8 cellular contexts compared by ENCODE assay signal in the genomic region with DNA sequence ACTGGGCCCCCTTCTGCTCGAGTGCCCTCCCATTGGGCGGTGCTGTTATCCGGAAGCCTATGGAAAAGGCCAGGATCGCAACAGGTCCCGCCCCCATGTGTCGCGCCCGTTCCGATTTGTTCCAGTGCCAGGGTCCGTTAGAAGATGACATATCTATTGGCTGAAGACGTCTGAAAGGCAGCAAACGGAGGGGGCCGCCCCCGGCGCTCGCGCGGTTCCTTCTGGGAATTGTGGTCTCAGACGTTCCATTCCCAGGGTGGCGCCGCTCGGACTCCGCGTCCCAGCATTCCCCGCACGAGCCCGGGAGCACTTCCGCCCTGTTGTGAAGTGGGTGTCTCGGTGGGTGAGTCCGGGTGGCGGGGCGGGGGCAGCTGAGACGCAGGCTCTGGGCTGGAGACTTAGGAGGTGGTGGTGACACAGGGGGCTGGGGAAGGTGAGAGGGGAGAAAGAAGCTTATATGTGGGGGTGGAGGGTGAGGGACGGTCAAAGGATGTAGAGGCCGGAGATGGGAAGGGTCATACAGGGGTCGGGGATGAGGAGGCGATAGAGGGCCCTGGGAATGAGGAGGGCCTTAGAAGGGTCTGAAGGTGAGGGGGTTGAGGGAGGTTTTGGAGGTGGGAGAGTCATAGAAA. TPM values are rescaled to one million over a fixed set of nuclear protein-coding genes. Genes with fewer than 3 reads are reported as not detected.
A peak's percentile ranks its signal among the peaks of the same experiment; 100 is the strongest.
DNase-seq lines count a peak whose midpoint lies in the region; ATAC-seq, FAIRE-seq and TF ChIP-seq lines count a peak whose summit lies in the region.

A gene (plus strand): TSS at position 297 of the 632 bp plus-strand sequence. CDS start 6,644 bp downstream, outside the sequence.

- peak within 1 kb of the TSS; percentile 79 for H3K27ac Mint-ChIP-seq in type B pancreatic cell

- peaks cover 3 to 65% (median 41%) of the 10 kb centered on the region in 9 donors for H3K4me1 ChIP-seq in heart right ventricle

- DNase-seq in GM12891 (ENCODE audit: insufficient read length, low spot score) (peak; percentile 65), NCI-H1436 treated with DMSO at 0.1 percent for 48 hours (lab: John Stamatoyannopoulos, UW) (peak; percentile 94), T follicular helper cell (ENCODE audit: low read depth) (peak; percentile 74), amniotic epithelial cell (ENCODE audit: low read depth) (peak; percentile 98), heart right ventricle (peak; percentile 98 to 99), pons (ENCODE audit: low spot score) (peak; percentile 98), type B pancreatic cell (ENCODE audit: extremely low spot score, unreplicated experiment) (peak; percentile 96)

- intact Hi-C loops in heart right ventricle (cut with DNase I): loop anchor here in 9 of 10 donors (2.0 to 10.0 kb wide), 11 partner anchors 102 to 348 kb away; no protein-coding TSS in a partner anchor

- peak; percentile 91 for FAIRE-seq in GM12891 (lab: Jason Lieb, UNC)

- peak within 1 kb of the TSS; percentile 87 for H3K4me3 Mint-ChIP-seq in type B pancreatic cell

- H3K36me3 ChIP-seq in heart right ventricle: no peaks in the 10 kb centered on the region

- peak within 1 kb of the TSS; percentile 59 to 92 (median 84) for H3K27ac ChIP-seq in heart right ventricle

- no peak for TF ChIP-seq CTCF in heart right ventricle (IDR thresholded peaks at IDR 0.05)
- TF ChIP-seq CTCF in type B pancreatic cell (conservative IDR thresholded peaks at IDR 0.05): no peak

- TF ChIP-seq POLR2A in GM12891 (IDR thresholded peaks at IDR 0.05; ENCODE audit: low read depth, low read length): no peak

- H3K4me3 ChIP-seq in heart right ventricle: peak within 1 kb of the TSS; percentile 19 to 77 (median 64)

- H3K9me3 ChIP-seq in heart right ventricle: no peaks in the 10 kb centered on the region

- peaks cover 3% of the 10 kb centered on the region for H3K36me3 Mint-ChIP-seq in type B pancreatic cell

- 0 to 1% methylated on average over 37 of the region's 37 CpGs for whole genome bisulfite sequencing in heart right ventricle, 2 donors

- H3K27me3 Mint-ChIP-seq in type B pancreatic cell: no peaks in the 10 kb centered on the region

- H3K4me1 Mint-ChIP-seq in type B pancreatic cell (ENCODE audit: unreplicated experiment): peaks cover 21% of the 10 kb centered on the region

- ATAC-seq in HG02840 (IDR thresholded peaks at IDR 0.05; ENCODE audit: low FRiP score, unreplicated experiment): peak; percentile 94
- ATAC-seq in heart right ventricle: peak; percentile 89 to 97 (median 94)

- no peaks in the 10 kb centered on the region for H3K27me3 ChIP-seq in heart right ventricle

- H3K9me3 Mint-ChIP-seq in type B pancreatic cell: no peaks in the 10 kb centered on the region

TF ChIP-seq in GM12891, 5 proteins besides CTCF, POLR2A, EP300 and RAD21:
- TF ChIP-seq TAF1 (IDR thresholded peaks at IDR 0.05; ENCODE audit: low read depth, low read length) (no peak), SPI1 (IDR thresholded peaks at IDR 0.05; ENCODE audit: low read depth, low read length) (peak; percentile 63), POU2F2 (IDR thresholded peaks at IDR 0.05; ENCODE audit: low read depth, low read length) (no peak), POLR2AphosphoS5 (IDR thresholded peaks at IDR 0.05; ENCODE audit: low read depth, low read length) (no peak), PAX5 (IDR thresholded peaks at IDR 0.05; ENCODE audit: insufficient read depth, low read length, severe bottlenecking) (no peak)

RNA-seq across cellular contexts. Expression of the gene that starts here (rescaled TPM):
- 0.90 TPM for polyA plus RNA-seq in GM12891 (2012; ENCODE audit: low read depth, missing spikeins)
- 1 to 10 TPM; 3.4 to 9.3 (median 5.8) TPM for total RNA-seq in heart right ventricle
- polyA plus RNA-seq in heart right ventricle: 1 to 10 TPM in 1 of 2 donors, under 1 TPM in 1; 0.83 to 1.6 TPM
- total RNA-seq in type B pancreatic cell (ENCODE audit: low replicate concordance): 6.6 and 8.6 TPM in 2 replicates

Comparison
In these comparisons a context has a peak if more than half of its experiments do, and no peak if none do; other contexts are left out.
1. Peak in every context shown above with its lines: DNase-seq, ATAC-seq, H3K4me3 ChIP-seq and H3K27ac ChIP-seq.